Comparison of ENCODE assay signal across 8 cellular contexts in genomic region chr22:24592846-24593809, GRCh38. TPM values are rescaled to one million over a fixed set of nuclear protein-coding genes. Genes with fewer than 3 reads are reported as not detected.
A peak's percentile ranks its signal among the peaks of the same experiment; 100 is the strongest.
DNase-seq lines count a peak whose midpoint lies in the region; ATAC-seq and TF ChIP-seq lines count a peak whose summit lies in the region.

Gene LRRC75B, minus strand, starts transcription at chr22:24593073. Its CDS starts 34 bp downstream, at chr22:24593039.

- TF ChIP-seq CTCF in dorsolateral prefrontal cortex (IDR thresholded peaks at IDR 0.05 in 54 of 56, conservative IDR thresholded peaks at IDR 0.05 in 2 of 56; ENCODE audit: low read depth in 1 of 56, partially characterized antibody in 56 of 56) = peak in 2 of 56 donors; percentile 4 to 12

- peak within 1 kb of the TSS in 55 of 59 donors; percentile 7 to 89 (median 78) for H3K27ac ChIP-seq in dorsolateral prefrontal cortex

- ATAC-seq in GM19467 (IDR thresholded peaks at IDR 0.05; ENCODE audit: unreplicated experiment) (peak; percentile 84), left lobe of liver (peak; percentile 83)

- peak within 1 kb of the TSS; percentile 44 to 78 (median 67) for H3K4me3 ChIP-seq in dorsolateral prefrontal cortex

- peak; percentile 6 for DNase-seq in DMS53 treated with DMSO at 0.1 percent for 48 hours (lab: John Stamatoyannopoulos, UW; ENCODE audit: unreplicated experiment)
- DNase-seq in KG1 (lab: John Stamatoyannopoulos, UW) = peak; percentile 36
- DNase-seq in SW480 (ENCODE audit: low spot score) = peak; percentile 49
- peak in 9 of 10 donors; percentile 42 to 89 (median 75) for DNase-seq in dorsolateral prefrontal cortex
- peak; percentile 98 for DNase-seq in left lobe of liver (ENCODE audit: low spot score)
- peak in 2 of 3 donors; percentile 21 to 48 for DNase-seq in stimulated activated CD4-positive, alpha-beta T cell treated with anti-CD3 and anti-CD28 coated beads, Interleukin-12 subunit alpha, Interleukin-12 subunit beta, amount 100 ng/mL, for 48 hours (ENCODE audit: low read depth in 2 of 3, low spot score in 1 of 3)
- no peak for DNase-seq in NCI-H187 treated with DMSO at 0.1 percent for 48 hours (lab: John Stamatoyannopoulos, UW)

- intact Hi-C loops in dorsolateral prefrontal cortex (cut with DNase I) = no loop called here

- H3K27me3 ChIP-seq in dorsolateral prefrontal cortex = no peaks in the 10 kb centered on the region

RNA-seq across cellular contexts. Expression of gene LRRC75B, which starts in this region (rescaled TPM):
- 10 to 100 TPM in 111 of 120 experiments, 1 to 10 TPM in 9; 6.4 to 27.7 (median 13.8) TPM for total RNA-seq in dorsolateral prefrontal cortex
- total RNA-seq in left lobe of liver = 37.7 TPM
